11 cellular contexts compared by ENCODE assay signal in the genomic region with DNA sequence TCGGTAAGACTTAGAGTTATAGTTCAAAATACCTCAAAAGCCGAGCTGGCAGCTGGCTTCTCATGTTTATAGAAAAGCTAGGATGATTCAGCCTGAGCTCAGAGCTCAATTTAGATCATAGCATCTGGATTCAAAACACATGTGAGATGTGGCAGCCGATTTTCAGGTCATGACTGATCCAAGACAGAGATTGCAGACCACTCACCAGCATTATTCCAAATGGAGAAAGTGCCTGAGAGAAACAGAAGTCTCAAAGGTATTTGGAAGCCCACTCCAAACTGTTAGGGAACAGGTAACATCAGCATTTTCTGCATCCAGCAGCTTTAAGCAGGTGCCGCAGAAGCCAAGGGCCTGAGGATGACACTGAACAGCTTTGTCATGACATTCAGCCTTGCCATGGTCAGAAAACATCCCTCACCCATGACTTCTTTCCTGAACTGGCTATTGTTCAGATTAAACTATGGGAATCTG.
DNase-seq lines count a peak whose midpoint lies in the region; ATAC-seq, FAIRE-seq and TF ChIP-seq lines count a peak whose summit lies in the region.
"Had no signal": no experiment of that assay in that cellular context is flagged by ENCODE, and none has a peak within 500 bp of the region (broad histone marks: within the 10 kb centered on the region; RNA-seq: fewer than 3 reads in every experiment).

No MANE protein-coding gene starts in this region.

- DNase-seq in EL (peak; percentile 62), RKO (ENCODE audit: low spot score) (peak; percentile 46), endothelial cell of umbilical vein (ENCODE audit: low read depth, low spot score) (peak; percentile 67), COLO829 (ENCODE audit: low spot score) (no peak)
- DNase-seq: NCI-H510A had no signal

- FAIRE-seq in endothelial cell of umbilical vein (lab: Jason Lieb, UNC) = peak; percentile 4
- FAIRE-seq: GM12878 had no signal

- no peaks in the 10 kb centered on the region for H3K79me2 ChIP-seq in endothelial cell of umbilical vein (ENCODE audit: control insufficient read depth, insufficient read depth, low read length)
- H3K79me2 ChIP-seq in parathyroid adenoma = peaks cover 4% of the 10 kb centered on the region

- intact Hi-C loops in endothelial cell of umbilical vein (cut with micrococcal nuclease) = no loop called here

- BruUV-seq in endothelial cell of umbilical vein (replicated peaks; lab: Mats Ljungman, UMichigan) = no TSS peak

- no peak for TF ChIP-seq POLR2A in endothelial cell of umbilical vein (IDR thresholded peaks at IDR 0.05; ENCODE audit: low read depth, low read length)

- CTCF ChIA-PET in endothelial cell of umbilical vein (lab: Charles Lee) = interaction anchor here (0.7 to 1.2 kb wide), 7 partner anchors 10 to 254 kb away, joined by 3 to 6 read pairs (median 3); no protein-coding TSS in a partner anchor

- no peak for TF ChIP-seq CTCF in endothelial cell of umbilical vein (IDR thresholded peaks at IDR 0.05; ENCODE audit: extremely low read depth in 1 of 2, insufficient read depth in 1 of 2, low read depth in 1 of 2, low read length in 2 of 2)
- TF ChIP-seq CTCF in parathyroid adenoma (IDR thresholded peaks at IDR 0.05) = no peak

- H2AFZ ChIP-seq in endothelial cell of umbilical vein (ENCODE audit: low read depth, low read length) (no peak overlapping the region), parathyroid adenoma (peak overlapping the region; percentile 23)
- H2AFZ ChIP-seq: GM23338 had no signal

- no peaks in the 10 kb centered on the region for H3K36me3 ChIP-seq in endothelial cell of umbilical vein (ENCODE audit: control insufficient read depth in 2 of 2, extremely low read depth in 1 of 2, insufficient read depth in 2 of 2, low read length in 2 of 2)
- H3K36me3 ChIP-seq in parathyroid adenoma (ENCODE audit: control insufficient read depth, insufficient read depth, low read length) = no peaks in the 10 kb centered on the region
- H3K36me3 ChIP-seq: vagina had no signal

- H3K9ac ChIP-seq in endothelial cell of umbilical vein (replicated peaks; ENCODE audit: extremely low read depth, insufficient read depth, low read length) (no peak overlapping the region), parathyroid adenoma (no peak overlapping the region)

- H3K9me3 ChIP-seq in endothelial cell of umbilical vein (replicated peaks; ENCODE audit: control insufficient read depth, insufficient read depth, low read length) = no peaks in the 10 kb centered on the region
- H3K9me3 ChIP-seq in parathyroid adenoma (ENCODE audit: control insufficient read depth, low read length) = no peaks in the 10 kb centered on the region
- H3K9me3 ChIP-seq: vagina had no signal

- peak overlapping the region; percentile 28 for H3K4me2 ChIP-seq in endothelial cell of umbilical vein (ENCODE audit: insufficient read depth, low read length)
- no peak overlapping the region for H3K4me2 ChIP-seq in parathyroid adenoma (ENCODE audit: low read length)
- H3K4me2 ChIP-seq: GM23338 had no signal

- POLR2A ChIA-PET in endothelial cell of umbilical vein (lab: Charles Lee) = interaction anchor here (0.9 kb wide), 1 partner anchor 24 kb away, joined by 3 read pairs; no protein-coding TSS in a partner anchor

- H3K4me1 ChIP-seq in endothelial cell of umbilical vein (ENCODE audit: control insufficient read depth, extremely low read depth, insufficient read depth, low read length) = peaks cover 5% of the 10 kb centered on the region
- H3K4me1 ChIP-seq in parathyroid adenoma = peaks cover 12% of the 10 kb centered on the region

- ATAC-seq in GM19397 (IDR thresholded peaks at IDR 0.05; ENCODE audit: unreplicated experiment) (no peak), HG03432 (IDR thresholded peaks at IDR 0.05; ENCODE audit: unreplicated experiment) (no peak)
- ATAC-seq: GM12878, GM23338 had no signal

- dilution Hi-C loops in endothelial cell of umbilical vein (cut with MboI; ENCODE audit: extremely low pct_ligation_motif_present, low sequenced_read_pairs) = no loop called here

- no peaks in the 10 kb centered on the region for H3K27me3 ChIP-seq in endothelial cell of umbilical vein (ENCODE audit: control insufficient read depth in 2 of 2, insufficient read depth in 2 of 2, low read length in 2 of 2)
- H3K27me3 ChIP-seq in parathyroid adenoma (ENCODE audit: control insufficient read depth, insufficient read depth, low read length) = no peaks in the 10 kb centered on the region
- H3K27me3 ChIP-seq: vagina had no signal

- H4K20me1 ChIP-seq in endothelial cell of umbilical vein (replicated peaks; ENCODE audit: control insufficient read depth, extremely low read depth, insufficient read depth, low read length) = no peaks in the 10 kb centered on the region

- H3K9me1 ChIP-seq in endothelial cell of umbilical vein (replicated peaks; ENCODE audit: control insufficient read depth, extremely low read depth, insufficient read depth, low read length) = no peaks in the 10 kb centered on the region

- H3K27ac ChIP-seq in endothelial cell of umbilical vein (ENCODE audit: insufficient read depth, low read depth, low read length) = no peak overlapping the region
- H3K27ac ChIP-seq in parathyroid adenoma = peak overlapping the region; percentile 22
- H3K27ac ChIP-seq: vagina had no signal

- H3K4me3 ChIP-seq in endothelial cell of umbilical vein (replicated peaks in 1 of 3; ENCODE audit: insufficient read depth in 1 of 3, low read depth in 1 of 3, low read length in 3 of 3) (no peak overlapping the region), parathyroid adenoma (ENCODE audit: low read depth, low read length) (no peak overlapping the region)
- H3K4me3 ChIP-seq: GM12878, GM23338, vagina had no signal

TF ChIP-seq in endothelial cell of umbilical vein, 7 proteins besides CTCF, POLR2A, EP300 and RAD21:
- TF ChIP-seq, protein P1, sequence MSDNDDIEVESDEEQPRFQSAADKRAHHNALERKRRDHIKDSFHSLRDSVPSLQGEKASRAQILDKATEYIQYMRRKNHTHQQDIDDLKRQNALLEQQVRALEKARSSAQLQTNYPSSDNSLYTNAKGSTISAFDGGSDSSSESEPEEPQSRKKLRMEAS (IDR thresholded peaks at IDR 0.05; ENCODE audit: insufficient read depth, insufficient read length) = no peak
- no peak for TF ChIP-seq POLR2AphosphoS5 (IDR thresholded peaks at IDR 0.05; ENCODE audit: insufficient read depth, low read depth, low read length)
- no peak for TF ChIP-seq GATA2 (IDR thresholded peaks at IDR 0.05; ENCODE audit: insufficient read depth, insufficient read length, low read depth, low read length)
- no peak for TF ChIP-seq FOS (IDR thresholded peaks at IDR 0.05; ENCODE audit: borderline replicate concordance, insufficient read depth, low read length)
- no peak for TF ChIP-seq JUN (IDR thresholded peaks at IDR 0.05; ENCODE audit: borderline replicate concordance, insufficient read depth, insufficient read length, low read depth)
- TF ChIP-seq EZH2 (IDR thresholded peaks at IDR 0.05; ENCODE audit: borderline replicate concordance, low read depth, low read length, severe bottlenecking) = no peak
- no peak for TF ChIP-seq MYC (IDR thresholded peaks at IDR 0.05; ENCODE audit: low read depth, low read length)
